In the genomic region with DNA sequence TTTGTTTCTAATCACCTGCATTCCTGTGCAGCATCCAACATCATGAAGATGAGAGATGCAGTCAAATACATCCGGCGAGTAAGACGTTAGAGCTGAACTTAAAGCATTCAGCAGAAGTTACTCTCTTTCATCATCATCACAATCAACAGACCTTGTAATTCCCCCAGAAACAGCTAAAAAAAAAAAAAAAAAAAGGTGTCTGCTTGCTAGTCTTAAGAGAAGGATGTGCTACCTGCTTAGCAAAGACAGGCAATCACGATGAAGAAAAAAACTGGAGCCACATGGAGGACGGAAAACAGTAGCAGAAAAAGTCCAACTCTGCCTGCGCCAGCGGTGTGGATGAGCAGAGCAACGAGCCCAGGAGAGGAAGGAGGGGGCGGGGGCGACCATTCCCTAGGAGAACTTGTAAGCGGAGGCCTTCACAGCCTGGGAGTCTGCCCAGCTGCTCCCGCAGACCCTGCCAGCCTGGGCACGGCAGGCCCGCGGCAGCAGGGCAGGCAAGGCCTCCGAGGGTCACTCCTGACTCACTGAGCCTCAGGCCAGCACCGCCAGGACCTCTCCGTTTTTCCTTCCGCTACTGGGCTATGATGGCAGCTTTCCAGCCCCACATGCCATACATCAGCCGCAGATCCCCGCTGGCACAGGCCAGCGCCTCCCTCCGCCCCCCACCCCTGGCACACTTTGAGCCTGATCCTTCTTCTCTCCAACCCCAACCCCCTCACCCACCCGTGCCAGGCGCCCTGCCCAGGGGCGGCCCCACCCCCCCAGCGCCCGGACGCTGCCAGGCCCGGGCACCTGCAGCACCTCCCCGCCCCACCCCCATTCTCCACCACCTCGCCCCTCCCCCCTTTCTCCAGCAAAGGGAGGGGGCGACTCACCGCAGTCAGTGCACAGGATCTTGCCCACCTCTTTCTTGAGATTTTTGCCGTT, we compare ENCODE assay signal across 8 cellular contexts. TPM values are rescaled to one million over a fixed set of nuclear protein-coding genes. Genes with fewer than 3 reads are reported as not detected.
A peak's percentile ranks its signal among the peaks of the same experiment; 100 is the strongest.
DNase-seq lines count a peak whose midpoint lies in the region; ATAC-seq and TF ChIP-seq lines count a peak whose summit lies in the region.

No MANE protein-coding gene starts in this region.

- no peak overlapping the region for H3K27ac ChIP-seq in iPS DF 6.9 (ENCODE audit: low read length)

- no peaks in the 10 kb centered on the region for H3K9me3 Mint-ChIP-seq in brain

- peak overlapping the region; percentile 5 to 93 (median 81) for H3K27ac Mint-ChIP-seq in brain

- ATAC-seq in GM18511 (IDR thresholded peaks at IDR 0.05; ENCODE audit: unreplicated experiment) (no peak), HG03457 (IDR thresholded peaks at IDR 0.05; ENCODE audit: unreplicated experiment) (no peak)

- H3K4me1 Mint-ChIP-seq in brain = peaks cover 46% of the 10 kb centered on the region

- H3K4me3 ChIP-seq in iPS DF 6.9 (ENCODE audit: low read length) = peak overlapping the region; percentile 16; the same call in 1 of the 2 replicates

- no peaks in the 10 kb centered on the region for H3K9me3 ChIP-seq in iPS DF 6.9 (ENCODE audit: control insufficient read depth, insufficient read depth, low read length)

- peaks cover 72% of the 10 kb centered on the region for H3K27me3 Mint-ChIP-seq in brain

- no CpG with 5 or more reads among the region's 35 CpGs for WGBS in iPS DF 6.9 (ENCODE audit: insufficient coverage, insufficient read length)

- peak overlapping the region; percentile 85 to 94 (median 92) for H3K4me3 Mint-ChIP-seq in brain

- H3K36me3 Mint-ChIP-seq in brain = no peaks in the 10 kb centered on the region

- no peak for TF ChIP-seq CTCF in brain (conservative IDR thresholded peaks at IDR 0.05)

- peaks cover 42% of the 10 kb centered on the region for H3K27me3 ChIP-seq in iPS DF 6.9 (ENCODE audit: control insufficient read depth, insufficient read depth, low read length)

- H3K4me1 ChIP-seq in iPS DF 6.9 (ENCODE audit: control insufficient read depth, insufficient read depth, low read length) = no peaks in the 10 kb centered on the region

- H3K36me3 ChIP-seq in iPS DF 6.9 (ENCODE audit: control insufficient read depth, insufficient read depth, low read length) = no peaks in the 10 kb centered on the region

- peak; percentile 11 for DNase-seq in SKM-1 treated with dmso at 0.1 percent for 144 hours (lab: John Stamatoyannopoulos, UW; ENCODE audit: unreplicated experiment)
- no peak for DNase-seq in SKM-1 (lab: John Stamatoyannopoulos, UW; ENCODE audit: unreplicated experiment)
- DNase-seq in NCI-H2196 treated with DMSO at 0.1 percent for 48 hours (lab: John Stamatoyannopoulos, UW; ENCODE audit: unreplicated experiment) = peak; percentile 49
- DNase-seq in iPS DF 6.9 (ENCODE audit: low read depth, low spot score) = no peak
- peak; percentile 86 for DNase-seq in renal cortical epithelial cell (ENCODE audit: low read depth)

RNA-seq across cellular contexts. Expression of gene NRG2, which starts 1.3 kb away (rescaled TPM):
- polyA plus RNA-seq in brain (ENCODE audit: insufficient read depth, low read depth, low replicate concordance) = 1.6 TPM
- total RNA-seq in renal cortical epithelial cell = 0.45 and 0.52 TPM in 2 replicates

Comparison
In these comparisons a context has a peak if more than half of its experiments do, and no peak if none do; other contexts are left out.
1. DNase-seq: peak in SKM-1 treated with dmso at 0.1 percent for 144 hours (single experiment), NCI-H2196 treated with DMSO at 0.1 percent for 48 hours (single experiment) and renal cortical epithelial cell (single experiment); none in SKM-1 (single experiment) and iPS DF 6.9 (single experiment).